In the genomic region with DNA sequence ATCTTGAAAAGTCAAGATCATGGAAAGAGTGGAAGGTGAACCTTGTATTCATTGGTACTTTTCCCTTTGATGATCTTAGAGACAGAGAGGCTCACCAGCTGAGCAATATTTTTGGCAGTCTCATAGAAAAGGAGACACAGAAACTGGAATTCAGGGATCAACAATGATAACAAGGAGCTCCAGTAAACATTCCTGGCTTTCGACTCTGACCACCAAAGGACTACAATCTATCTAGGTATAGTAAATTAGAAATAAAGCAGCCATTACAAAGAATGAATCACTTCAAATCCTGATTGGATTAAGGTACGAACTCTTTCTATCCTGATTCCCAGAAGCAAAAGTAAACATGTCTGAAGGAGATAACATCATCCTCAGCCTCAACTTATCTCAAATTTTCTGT, we compare ENCODE assay signal across 26 cellular contexts.
"Had no signal": no experiment of that assay in that cellular context is flagged by ENCODE, and none has a peak within 500 bp of the region (broad histone marks: within the 10 kb centered on the region; RNA-seq: fewer than 3 reads in every experiment).

No MANE protein-coding gene starts in this region.

- DNase-seq: activated CD4-positive, alpha-beta memory T cell treated with anti-CD3 and anti-CD28 coated beads for 36 hours; activated CD4-positive, alpha-beta T cell treated with anti-CD3 and anti-CD28 coated beads, Interleukin-2, amount 10 ng/mL, durations not matched to agents 24 days and 14 days; activated CD8-positive, alpha-beta memory T cell treated with anti-CD3 and anti-CD28 coated beads, Interleukin-2, amount 50 U/mL, for 4 hours; activated gamma-delta T cell treated with Interleukin-2 at 50 U/mL for 16 hours; activated naive CD4-positive, alpha-beta T cell treated with anti-CD3 and anti-CD28 coated beads, Interleukin-2, amount 50 U/mL, for 16 hours; activated T-cell treated with anti-CD3 and anti-CD28 coated beads, Interleukin-2, amount 50 U/mL, for 24 hours; amygdala; central memory CD4-positive, alpha-beta T cell; gastrocnemius medialis; hippocampal formation; kidney; left colon; naive thymus-derived CD4-positive, alpha-beta T cell; stimulated activated CD4-positive, alpha-beta T cell treated with anti-CD3 and anti-CD28 coated beads, Interleukin-2, amount 100 ng/mL, for 48 hours; stimulated activated naive CD8-positive, alpha-beta T cell treated with anti-CD3 and anti-CD28 coated beads, Interleukin-15, Interleukin-2, amounts not matched to agents 100 U/mL and 50 U/mL, for 24 hours; T-helper 9 cell; testis; transverse colon; WERI-Rb-1 had no signal

- ATAC-seq: activated CD4-positive, CD25-positive, alpha-beta regulatory T cell treated with anti-CD3 and anti-CD28 coated beads, Interleukin-2, amount 50 U/mL, for 24 hours; activated T-helper 17 cell treated with anti-CD3 and anti-CD28 coated beads, Interleukin-2, amount 50 U/mL, for 72 hours; gastrocnemius medialis; left colon; naive thymus-derived CD4-positive, alpha-beta T cell; stimulated activated naive CD8-positive, alpha-beta T cell treated with anti-CD3 and anti-CD28 coated beads, Interleukin-15, Interleukin-2, amounts not matched to agents 100 U/mL and 50 U/mL, for 24 hours had no signal

- H3K27me3 Mint-ChIP-seq: activated CD4-positive, alpha-beta memory T cell treated with anti-CD3 and anti-CD28 coated beads for 36 hours; activated CD4-positive, alpha-beta T cell treated with anti-CD3 and anti-CD28 coated beads, Interleukin-2, amount 10 ng/mL, durations not matched to agents 24 days and 14 days; activated T-cell treated with anti-CD3 and anti-CD28 coated beads, Interleukin-2, amount 50 U/mL, for 24 hours; activated T-helper 17 cell treated with anti-CD3 and anti-CD28 coated beads, Interleukin-2, amount 50 U/mL, for 72 hours; dendritic cell treated with granulocyte-macrophage colony-stimulating factor and Interleukin-4, amounts not matched to agents 40 ng/mL and 50 ng/mL, for 4 days; naive thymus-derived CD4-positive, alpha-beta T cell had no signal

- H3K27ac Mint-ChIP-seq: activated CD4-positive, alpha-beta memory T cell treated with anti-CD3 and anti-CD28 coated beads for 36 hours; activated CD4-positive, alpha-beta T cell treated with anti-CD3 and anti-CD28 coated beads, Interleukin-2, amount 10 ng/mL, durations not matched to agents 24 days and 14 days; activated T-cell treated with anti-CD3 and anti-CD28 coated beads, Interleukin-2, amount 50 U/mL, for 24 hours; activated T-helper 17 cell treated with anti-CD3 and anti-CD28 coated beads, Interleukin-2, amount 50 U/mL, for 72 hours; dendritic cell treated with granulocyte-macrophage colony-stimulating factor and Interleukin-4, amounts not matched to agents 40 ng/mL and 50 ng/mL, for 4 days; mesothelial cell of epicardium; naive thymus-derived CD4-positive, alpha-beta T cell had no signal

- H3K4me1 ChIP-seq: breast epithelium, gastrocnemius medialis, testis had no signal

- H3K27me3 ChIP-seq: breast epithelium, esophagus muscularis mucosa, gastrocnemius medialis, right atrium auricular region, testis, transverse colon had no signal

- H3K36me3 ChIP-seq: breast epithelium, esophagus muscularis mucosa, gastrocnemius medialis, right atrium auricular region, transverse colon, WERI-Rb-1 had no signal

- H3K9me3 Mint-ChIP-seq: activated CD4-positive, alpha-beta memory T cell treated with anti-CD3 and anti-CD28 coated beads for 36 hours; activated CD4-positive, alpha-beta T cell treated with anti-CD3 and anti-CD28 coated beads, Interleukin-2, amount 10 ng/mL, durations not matched to agents 24 days and 14 days; activated T-cell treated with anti-CD3 and anti-CD28 coated beads, Interleukin-2, amount 50 U/mL, for 24 hours; activated T-helper 17 cell treated with anti-CD3 and anti-CD28 coated beads, Interleukin-2, amount 50 U/mL, for 72 hours; dendritic cell treated with granulocyte-macrophage colony-stimulating factor and Interleukin-4, amounts not matched to agents 40 ng/mL and 50 ng/mL, for 4 days had no signal

- H3K27ac ChIP-seq: breast epithelium, esophagus muscularis mucosa, gastrocnemius medialis, right atrium auricular region, testis, transverse colon, WERI-Rb-1 had no signal

- H3K4me3 Mint-ChIP-seq: activated CD4-positive, alpha-beta memory T cell treated with anti-CD3 and anti-CD28 coated beads for 36 hours; activated CD4-positive, alpha-beta T cell treated with anti-CD3 and anti-CD28 coated beads, Interleukin-2, amount 10 ng/mL, durations not matched to agents 24 days and 14 days; activated T-cell treated with anti-CD3 and anti-CD28 coated beads, Interleukin-2, amount 50 U/mL, for 24 hours; activated T-helper 17 cell treated with anti-CD3 and anti-CD28 coated beads, Interleukin-2, amount 50 U/mL, for 72 hours; dendritic cell treated with granulocyte-macrophage colony-stimulating factor and Interleukin-4, amounts not matched to agents 40 ng/mL and 50 ng/mL, for 4 days; mesothelial cell of epicardium; naive thymus-derived CD4-positive, alpha-beta T cell had no signal

- H3K9me3 ChIP-seq: breast epithelium, esophagus muscularis mucosa, gastrocnemius medialis, right atrium auricular region, testis, transverse colon had no signal

- H3K4me1 Mint-ChIP-seq: activated CD4-positive, alpha-beta T cell treated with anti-CD3 and anti-CD28 coated beads, Interleukin-2, amount 10 ng/mL, durations not matched to agents 24 days and 14 days; activated T-helper 17 cell treated with anti-CD3 and anti-CD28 coated beads, Interleukin-2, amount 50 U/mL, for 72 hours had no signal

- H3K4me3 ChIP-seq: breast epithelium, esophagus muscularis mucosa, gastrocnemius medialis, right atrium auricular region, testis, transverse colon had no signal
